Comparison of ENCODE assay signal across 8 cellular contexts in genomic region chr7:144836545-144836842, GRCh38. TPM values are rescaled to one million over a fixed set of nuclear protein-coding genes. Genes with fewer than 3 reads are reported as not detected.
DNase-seq lines count a peak whose midpoint lies in the region; ATAC-seq and TF ChIP-seq lines count a peak whose summit lies in the region.

No MANE protein-coding gene starts in this region.

- no peak for DNase-seq in CD4-positive, alpha-beta memory T cell
- DNase-seq in PC-3 (no peak), COLO668 (lab: John Stamatoyannopoulos, UW; ENCODE audit: unreplicated experiment) (no peak), mucosa of gallbladder (ENCODE audit: low spot score) (no peak)
- no peak for DNase-seq in effector memory CD4-positive, alpha-beta T cell

- H3K4me3 ChIP-seq in CD4-positive, alpha-beta memory T cell (ENCODE audit: low read length in 2 of 2): peak overlapping the region in 1 of 2 donors; percentile 74
- H3K4me3 ChIP-seq in PC-3 (ENCODE audit: low read length): peak overlapping the region; percentile 98
- H3K4me3 ChIP-seq in effector memory CD4-positive, alpha-beta T cell (ENCODE audit: insufficient read depth, low read depth, low read length, poor library complexity, severe bottlenecking): no peak overlapping the region
- H3K4me3 ChIP-seq in parathyroid adenoma (ENCODE audit: low read depth, low read length): peak overlapping the region; percentile 69

- H3K4me2 ChIP-seq in PC-3 (ENCODE audit: low read length) (peak overlapping the region; percentile 100), parathyroid adenoma (ENCODE audit: low read length) (peak overlapping the region; percentile 68)

- H3K27ac ChIP-seq in CD4-positive, alpha-beta memory T cell (ENCODE audit: low read depth, low read length): peak overlapping the region; percentile 76
- peak overlapping the region; percentile 70 for H3K27ac ChIP-seq in PC-3 (ENCODE audit: low read length)
- peak overlapping the region; percentile 95 for H3K27ac ChIP-seq in effector memory CD4-positive, alpha-beta T cell (ENCODE audit: insufficient read depth, low read length, poor library complexity, severe bottlenecking)
- peak overlapping the region; percentile 88 for H3K27ac ChIP-seq in parathyroid adenoma

- no peaks in the 10 kb centered on the region for H3F3A ChIP-seq in PC-3 (ENCODE audit: low read length, unreplicated experiment)

- peaks cover 12 to 14% of the 10 kb centered on the region in 2 donors for H3K36me3 Mint-ChIP-seq in CD4-positive, alpha-beta memory T cell

- H3K27me3 ChIP-seq in CD4-positive, alpha-beta memory T cell (ENCODE audit: insufficient read depth, low read length): no peaks in the 10 kb centered on the region
- H3K27me3 ChIP-seq in PC-3 (ENCODE audit: low read length) (no peaks in the 10 kb centered on the region), parathyroid adenoma (ENCODE audit: control insufficient read depth, insufficient read depth, low read length) (no peaks in the 10 kb centered on the region)
- H3K27me3 ChIP-seq in effector memory CD4-positive, alpha-beta T cell (replicated peaks; ENCODE audit: control insufficient read depth, insufficient read depth, low read length, poor library complexity, severe bottlenecking): no peaks in the 10 kb centered on the region

- H3K36me3 ChIP-seq in CD4-positive, alpha-beta memory T cell (ENCODE audit: insufficient read depth, low read length): no peaks in the 10 kb centered on the region
- no peaks in the 10 kb centered on the region for H3K36me3 ChIP-seq in PC-3 (ENCODE audit: low read depth, low read length)
- no peaks in the 10 kb centered on the region for H3K36me3 ChIP-seq in effector memory CD4-positive, alpha-beta T cell (ENCODE audit: control insufficient read depth, insufficient read depth, low read length)
- no peaks in the 10 kb centered on the region for H3K36me3 ChIP-seq in parathyroid adenoma (ENCODE audit: control insufficient read depth, insufficient read depth, low read length)

- H3K27me3 Mint-ChIP-seq in CD4-positive, alpha-beta memory T cell: no peaks in the 10 kb centered on the region

- intact Hi-C loops in CD4-positive, alpha-beta memory T cell (cut with micrococcal nuclease): loop anchor here (5.0 kb wide), 1 partner anchor 34 kb away; no protein-coding TSS in a partner anchor
- intact Hi-C loops in PC-3 (cut with micrococcal nuclease): loop anchor here (5.0 kb wide), 1 partner anchor 49 kb away; no protein-coding TSS in a partner anchor

- peaks cover 44% of the 10 kb centered on the region for H3K4me1 ChIP-seq in CD4-positive, alpha-beta memory T cell (ENCODE audit: insufficient read depth, low read length)
- H3K4me1 ChIP-seq in PC-3 (ENCODE audit: insufficient read depth, low read length) (peaks cover 10% of the 10 kb centered on the region), parathyroid adenoma (no peaks in the 10 kb centered on the region)
- peaks cover 17% of the 10 kb centered on the region for H3K4me1 ChIP-seq in effector memory CD4-positive, alpha-beta T cell (ENCODE audit: control insufficient read depth, insufficient read depth, low read length, poor library complexity, severe bottlenecking)

- H3K4me1 Mint-ChIP-seq in CD4-positive, alpha-beta memory T cell: peaks cover 19 to 40% (median 32%) of the 10 kb centered on the region in 4 donors

- H2AFZ ChIP-seq in PC-3 (ENCODE audit: low read length): peak overlapping the region; percentile 82; the same call in 1 of the 2 replicates
- H2AFZ ChIP-seq in parathyroid adenoma: peak overlapping the region; percentile 80

- no peaks in the 10 kb centered on the region for H3K9me2 ChIP-seq in PC-3 (replicated peaks; ENCODE audit: low read length)

- H3K9me3 ChIP-seq in CD4-positive, alpha-beta memory T cell (ENCODE audit: control insufficient read depth in 1 of 2, low read length in 2 of 2): no peaks in the 10 kb centered on the region
- H3K9me3 ChIP-seq in PC-3 (ENCODE audit: low read length): no peaks in the 10 kb centered on the region
- H3K9me3 ChIP-seq in effector memory CD4-positive, alpha-beta T cell (ENCODE audit: control insufficient read depth, low read length): no peaks in the 10 kb centered on the region
- H3K9me3 ChIP-seq in parathyroid adenoma (ENCODE audit: control insufficient read depth, low read length): peaks cover 4% of the 10 kb centered on the region

- ATAC-seq in PC-3: no peak
- ATAC-seq in HG03139 (IDR thresholded peaks at IDR 0.05; ENCODE audit: unreplicated experiment): no peak
- ATAC-seq in HG02973 (IDR thresholded peaks at IDR 0.05; ENCODE audit: unreplicated experiment): no peak

- no TSS peak for BruUV-seq in PC-3 (replicated peaks; lab: Mats Ljungman, UMichigan)

- H3K4me3 Mint-ChIP-seq in CD4-positive, alpha-beta memory T cell: peak overlapping the region; percentile 26 to 85 (median 80)

- H3K9ac ChIP-seq in PC-3 (ENCODE audit: low read length) (peak overlapping the region; percentile 74; the same call in 1 of the 2 replicates), parathyroid adenoma (peak overlapping the region; percentile 5)

- peaks cover 0 to 25% (median 9%) of the 10 kb centered on the region in 8 donors for H3K9me3 Mint-ChIP-seq in CD4-positive, alpha-beta memory T cell

- POLR2A ChIA-PET in CD4-positive, alpha-beta memory T cell (lab: Charles Lee; ENCODE audit: partially characterized antibody): interaction anchor here (0.8 to 7.7 kb wide), 17 partner anchors 10 to 935 kb away, joined by 3 to 409 read pairs (median 13); partner anchors contain the start of gene TCAF1
- POLR2A ChIA-PET in PC-3 (lab: Charles Lee; ENCODE audit: unreplicated experiment): no interaction called here

- CTCF ChIA-PET in CD4-positive, alpha-beta memory T cell (lab: Charles Lee; ENCODE audit: partially characterized antibody): interaction anchor here (0.7 to 5.4 kb wide), 13 partner anchors 11 to 100 kb away, joined by 3 to 83 read pairs (median 6); no protein-coding TSS in a partner anchor
- CTCF ChIA-PET in PC-3 (lab: Charles Lee): interaction anchor here (0.6 kb wide), 1 partner anchor 10 kb away, joined by 3 read pairs; no protein-coding TSS in a partner anchor

- TF ChIP-seq CTCF in PC-3 (conservative IDR thresholded peaks at IDR 0.05; ENCODE audit: low read depth, low read length) (no peak), parathyroid adenoma (IDR thresholded peaks at IDR 0.05) (no peak)

- H3K79me2 ChIP-seq in PC-3 (ENCODE audit: low read length) (no peaks in the 10 kb centered on the region), parathyroid adenoma (no peaks in the 10 kb centered on the region)

- peak overlapping the region; percentile 50 to 97 (median 95) for H3K27ac Mint-ChIP-seq in CD4-positive, alpha-beta memory T cell

- H4K20me1 ChIP-seq in PC-3 (ENCODE audit: low read length): no peaks in the 10 kb centered on the region

RNA-seq across cellular contexts. Expression of gene TPK1, which starts 0.6 kb away (rescaled TPM):
- 10 to 100 TPM; 26.7 to 30.7 TPM for total RNA-seq in CD4-positive, alpha-beta memory T cell
- 10 to 100 TPM; 25.2 to 28.9 TPM for polyA plus RNA-seq in CD4-positive, alpha-beta memory T cell
- total RNA-seq in PC-3 (2014; rRNA removed) (1.3 and 4.5 TPM in 2 replicates), mucosa of gallbladder (4.7 TPM)
